In genomic region chr10:113446739-113447138, GRCh38 we compare ENCODE assay signal across 1 cellular context.
TF ChIP-seq lines count a peak whose summit lies in the region.

No MANE protein-coding gene starts in this region.

TF ChIP-seq in liver, 16 proteins besides CTCF, POLR2A, EP300 and RAD21:
- TF ChIP-seq MAX (IDR thresholded peaks at IDR 0.05) (peak; percentile 26), JUND (IDR thresholded peaks at IDR 0.05) (peak in 1 of 2 donors; percentile 24), YY1 (IDR thresholded peaks at IDR 0.05) (no peak), FOXA2 (IDR thresholded peaks at IDR 0.05) (no peak), RXRA (IDR thresholded peaks at IDR 0.05) (peak; percentile 53 to 62), REST (IDR thresholded peaks at IDR 0.05) (peak; percentile 67), HNF4G (IDR thresholded peaks at IDR 0.05) (peak; percentile 31), TAF1 (conservative IDR thresholded peaks at IDR 0.05) (no peak), HNF4A (conservative IDR thresholded peaks at IDR 0.05) (peak; percentile 83 to 85), ZBTB33 (IDR thresholded peaks at IDR 0.05) (peak; percentile 51), SP1 (IDR thresholded peaks at IDR 0.05) (peak; percentile 87), NR2F2 (IDR thresholded peaks at IDR 0.05) (no peak), EGR1 (IDR thresholded peaks at IDR 0.05; ENCODE audit: low read depth in 2 of 2) (no peak), FOXA1 (IDR thresholded peaks at IDR 0.05) (no peak), ATF3 (IDR thresholded peaks at IDR 0.05) (no peak)
TF ChIP-seq in liver: peak in this region for 8.
